In the genomic region with DNA sequence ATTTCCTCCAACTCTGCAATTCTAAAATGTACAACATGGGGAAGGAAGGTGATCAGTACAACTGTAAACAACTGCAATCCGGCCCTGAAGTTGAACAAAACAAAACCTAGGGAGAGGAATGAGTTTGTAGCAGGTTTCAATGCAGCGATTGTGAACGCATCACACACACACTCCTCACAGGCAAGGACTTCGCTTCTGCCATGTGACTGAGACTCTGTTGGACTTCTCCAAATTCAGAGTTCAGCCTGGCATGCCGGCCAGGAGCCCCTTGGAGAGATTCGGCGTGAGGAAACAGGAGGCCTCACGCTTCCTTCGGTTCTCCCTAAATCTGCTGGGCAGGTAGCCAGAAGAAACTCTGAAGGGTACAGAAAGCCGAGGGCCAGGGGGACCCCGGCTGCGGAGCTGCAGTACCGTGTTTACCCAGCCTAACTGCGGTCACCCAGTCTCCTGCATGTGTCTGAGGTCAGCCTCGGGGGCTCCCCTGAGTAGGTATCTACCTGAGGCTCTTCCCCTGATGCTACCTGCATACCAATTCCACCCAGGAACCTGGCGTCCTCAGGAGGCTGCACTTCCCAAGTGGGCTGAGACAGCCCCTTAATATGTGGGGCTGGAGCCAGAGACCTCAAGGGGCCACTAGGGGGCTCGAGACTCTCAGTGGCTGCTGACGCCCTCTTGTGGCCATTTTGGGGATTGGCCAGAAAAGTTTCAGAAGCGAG, we compare ENCODE assay signal across 8 cellular contexts. TPM values are rescaled to one million over a fixed set of nuclear protein-coding genes. Genes with fewer than 3 reads are reported as not detected.
DNase-seq lines count a peak whose midpoint lies in the region; ATAC-seq and TF ChIP-seq lines count a peak whose summit lies in the region.

No MANE protein-coding gene starts in this region.

- H3K27ac ChIP-seq in dorsolateral prefrontal cortex = peak overlapping the region in 58 of 59 donors; percentile 2 to 99 (median 76)

- peak; percentile 52 for ATAC-seq in HG03521 (IDR thresholded peaks at IDR 0.05; ENCODE audit: unreplicated experiment)
- ATAC-seq in HG03025 (IDR thresholded peaks at IDR 0.05; ENCODE audit: low FRiP score, unreplicated experiment) = no peak

- DNase-seq in GM10266 (ENCODE audit: extremely low spot score) = peak; percentile 91
- DNase-seq in NCI-H774 (lab: John Stamatoyannopoulos, UW) = peak; percentile 80
- DNase-seq in activated CD4-positive, alpha-beta T cell treated with anti-CD3 and anti-CD28 coated beads, Interleukin-2, amount 50 U/mL, for 4 hours = peak; percentile 85 to 90
- peak; percentile 68 to 93 (median 80) for DNase-seq in dorsolateral prefrontal cortex
- DNase-seq in medulla oblongata (ENCODE audit: extremely low spot score) = peak; percentile 97
- peak; percentile 78 to 86 (median 82) for DNase-seq in stimulated activated CD4-positive, alpha-beta T cell treated with anti-CD3 and anti-CD28 coated beads, TNF-alpha, amount 100 ng/mL, for 48 hours (ENCODE audit: low read depth in 3 of 3)

- TF ChIP-seq CTCF in GM10266 (IDR thresholded peaks at IDR 0.05; ENCODE audit: control insufficient read depth, insufficient read depth, low read depth, missing control alignments) = peak; percentile 100
- peak; percentile 94 to 100 (median 100) for TF ChIP-seq CTCF in dorsolateral prefrontal cortex (IDR thresholded peaks at IDR 0.05 in 54 of 56, conservative IDR thresholded peaks at IDR 0.05 in 2 of 56; ENCODE audit: low read depth in 1 of 56, partially characterized antibody in 56 of 56)

- H3K27me3 ChIP-seq in dorsolateral prefrontal cortex = no peaks in the 10 kb centered on the region

- intact Hi-C loops in dorsolateral prefrontal cortex (cut with DNase I) = loop anchor here (5.0 kb wide), 2 partner anchors 52 to 102 kb away; a partner anchor contains a TSS

- peak overlapping the region in 56 of 59 donors; percentile 0 to 64 (median 42) for H3K4me3 ChIP-seq in dorsolateral prefrontal cortex

RNA-seq across cellular contexts. Expression of a gene that starts 2.9 kb away (rescaled TPM):
- total RNA-seq in dorsolateral prefrontal cortex = 1 to 10 TPM in 7 of 120 experiments, under 1 TPM in 36, not detected in 77; 0.21 to 2.1 (median 0.41) TPM

RNA-seq across cellular contexts. Expression of a gene that starts 4.5 kb away (rescaled TPM):
- 100 to 1,000 TPM in 82 of 120 experiments, 10 to 100 TPM in 38; 57.6 to 381 (median 121) TPM for total RNA-seq in dorsolateral prefrontal cortex

RNA-seq across cellular contexts. Expression of a gene that starts 27.5 kb away (rescaled TPM):
- 10 to 100 TPM; 12.0 to 93.6 (median 37.4) TPM for total RNA-seq in dorsolateral prefrontal cortex

RNA-seq across cellular contexts. Expression of a gene that starts 29.1 kb away (rescaled TPM):
- 10 to 100 TPM; 12.4 to 27.8 (median 20.6) TPM for total RNA-seq in dorsolateral prefrontal cortex

RNA-seq across cellular contexts. Expression of a gene that starts 53.0 kb away (rescaled TPM):
- total RNA-seq in dorsolateral prefrontal cortex = 10 to 100 TPM; 29.7 to 62.6 (median 42.4) TPM
